1 cellular context compared by ENCODE assay signal in the genomic region with DNA sequence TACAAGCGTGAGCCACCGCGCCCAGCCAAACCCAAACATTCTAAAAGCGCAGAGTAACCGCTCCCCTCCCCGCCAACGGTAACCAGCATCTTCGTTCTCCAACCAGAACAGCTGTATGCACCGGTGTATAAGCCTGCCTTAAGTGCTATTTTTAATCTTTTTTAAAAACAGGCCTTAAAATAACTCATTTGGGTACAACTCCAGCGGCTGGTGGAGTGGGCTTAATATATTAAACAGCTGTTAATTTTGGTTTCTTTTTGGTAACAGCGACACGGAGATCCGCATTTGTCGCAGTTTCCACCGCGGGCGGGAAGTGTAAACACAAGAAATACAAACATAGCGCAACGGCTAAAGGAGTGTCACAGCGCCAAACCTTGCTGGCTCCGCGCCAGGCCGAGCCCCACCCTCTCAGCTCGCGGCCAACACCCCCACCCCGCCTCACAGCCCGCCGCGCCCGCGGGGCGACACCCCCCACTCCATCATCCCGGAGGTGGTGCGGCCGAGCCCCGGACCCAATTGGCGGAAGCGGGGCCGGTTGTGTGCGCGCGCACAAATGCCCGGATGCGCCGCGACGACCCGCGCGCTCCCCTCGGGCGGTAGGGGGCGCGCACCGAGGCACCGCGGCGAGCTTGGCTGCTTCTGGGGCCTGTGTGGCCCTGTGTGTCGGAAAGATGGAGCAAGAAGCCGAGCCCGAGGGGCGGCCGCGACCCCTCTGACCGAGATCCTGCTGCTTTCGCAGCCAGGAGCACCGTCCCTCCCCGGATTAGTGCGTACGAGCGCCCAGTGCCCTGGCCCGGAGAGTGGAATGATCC.
A peak's percentile ranks its signal among the peaks of the same experiment; 100 is the strongest.
TF ChIP-seq lines count a peak whose summit lies in the region.

A gene (plus strand): TSS at position 602 of the 812 bp plus-strand sequence. CDS start 301 bp downstream, outside the sequence.

TF ChIP-seq in HepG2, 621 proteins besides CTCF, POLR2A, EP300 and RAD21 (continued from another document and continues in another):
- TF ChIP-seq NBN (conservative IDR thresholded peaks at IDR 0.05) (no peak), ZSCAN31 (CRISPR knock-in tag; IDR thresholded peaks at IDR 0.05; ENCODE audit: low read depth) (peak; percentile 72; the same call in 1 of the 2 replicates), ZFP36L2 (CRISPR knock-in tag; IDR thresholded peaks at IDR 0.05) (no peak), ZNF451 (CRISPR knock-in tag; IDR thresholded peaks at IDR 0.05) (peak; percentile 75), ZNF713 (CRISPR knock-in tag; IDR thresholded peaks at IDR 0.05) (no peak), ZNF326 (CRISPR knock-in tag; IDR thresholded peaks at IDR 0.05; ENCODE audit: borderline replicate concordance) (no peak), NFE2 (CRISPR knock-in tag; IDR thresholded peaks at IDR 0.05) (no peak), ZNF136 (CRISPR knock-in tag; IDR thresholded peaks at IDR 0.05; ENCODE audit: low read depth) (no peak), ZNF746 (CRISPR knock-in tag; IDR thresholded peaks at IDR 0.05) (peak; percentile 89), PAX8 (CRISPR knock-in tag; IDR thresholded peaks at IDR 0.05; ENCODE audit: borderline replicate concordance) (peak; percentile 61; the same call in 1 of the 2 replicates), PHF21A (CRISPR knock-in tag; IDR thresholded peaks at IDR 0.05) (peak; percentile 80), IKZF1 (IDR thresholded peaks at IDR 0.05) (no peak), ZBTB8A (CRISPR knock-in tag; IDR thresholded peaks at IDR 0.05; ENCODE audit: borderline replicate concordance, low read depth) (no peak), RFX3 (CRISPR knock-in tag; IDR thresholded peaks at IDR 0.05) (no peak), GZF1 (CRISPR knock-in tag; IDR thresholded peaks at IDR 0.05) (0 out of 2 replicates have a peak, but pooled peaks have one; percentile 9), TGIF2 (CRISPR knock-in tag; IDR thresholded peaks at IDR 0.05) (peak; percentile 44; the same call in 1 of the 2 replicates), THAP11 (CRISPR knock-in tag; IDR thresholded peaks at IDR 0.05) (peak; percentile 84), ZNF768 (CRISPR knock-in tag; IDR thresholded peaks at IDR 0.05) (peak; percentile 41), TBX2 (CRISPR knock-in tag; IDR thresholded peaks at IDR 0.05; ENCODE audit: borderline replicate concordance) (peak; percentile 87), ZSCAN9 (CRISPR knock-in tag; IDR thresholded peaks at IDR 0.05; ENCODE audit: borderline replicate concordance) (no peak), MZF1 (CRISPR knock-in tag; IDR thresholded peaks at IDR 0.05; ENCODE audit: borderline replicate concordance) (no peak), MTA1 (CRISPR knock-in tag; IDR thresholded peaks at IDR 0.05; ENCODE audit: borderline replicate concordance) (peak; percentile 68; the same call in 1 of the 2 replicates), NFATC3 (CRISPR knock-in tag; IDR thresholded peaks at IDR 0.05) (no peak), AKAP8 (CRISPR knock-in tag; IDR thresholded peaks at IDR 0.05) (no peak; the same call in 1 of the 2 replicates)
- TF ChIP-seq, protein P1, sequence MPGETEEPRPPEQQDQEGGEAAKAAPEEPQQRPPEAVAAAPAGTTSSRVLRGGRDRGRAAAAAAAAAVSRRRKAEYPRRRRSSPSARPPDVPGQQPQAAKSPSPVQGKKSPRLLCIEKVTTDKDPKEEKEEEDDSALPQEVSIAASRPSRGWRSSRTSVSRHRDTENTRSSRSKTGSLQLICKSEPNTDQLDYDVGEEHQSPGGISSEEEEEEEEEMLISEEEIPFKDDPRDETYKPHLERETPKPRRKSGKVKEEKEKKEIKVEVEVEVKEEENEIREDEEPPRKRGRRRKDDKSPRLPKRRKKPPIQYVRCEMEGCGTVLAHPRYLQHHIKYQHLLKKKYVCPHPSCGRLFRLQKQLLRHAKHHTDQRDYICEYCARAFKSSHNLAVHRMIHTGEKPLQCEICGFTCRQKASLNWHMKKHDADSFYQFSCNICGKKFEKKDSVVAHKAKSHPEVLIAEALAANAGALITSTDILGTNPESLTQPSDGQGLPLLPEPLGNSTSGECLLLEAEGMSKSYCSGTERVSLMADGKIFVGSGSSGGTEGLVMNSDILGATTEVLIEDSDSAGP (CRISPR knock-in tag; IDR thresholded peaks at IDR 0.05; ENCODE audit: borderline replicate concordance), result peak; percentile 89
- TF ChIP-seq, protein P2, sequence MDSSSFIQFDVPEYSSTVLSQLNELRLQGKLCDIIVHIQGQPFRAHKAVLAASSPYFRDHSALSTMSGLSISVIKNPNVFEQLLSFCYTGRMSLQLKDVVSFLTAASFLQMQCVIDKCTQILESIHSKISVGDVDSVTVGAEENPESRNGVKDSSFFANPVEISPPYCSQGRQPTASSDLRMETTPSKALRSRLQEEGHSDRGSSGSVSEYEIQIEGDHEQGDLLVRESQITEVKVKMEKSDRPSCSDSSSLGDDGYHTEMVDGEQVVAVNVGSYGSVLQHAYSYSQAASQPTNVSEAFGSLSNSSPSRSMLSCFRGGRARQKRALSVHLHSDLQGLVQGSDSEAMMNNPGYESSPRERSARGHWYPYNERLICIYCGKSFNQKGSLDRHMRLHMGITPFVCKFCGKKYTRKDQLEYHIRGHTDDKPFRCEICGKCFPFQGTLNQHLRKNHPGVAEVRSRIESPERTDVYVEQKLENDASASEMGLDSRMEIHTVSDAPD (CRISPR knock-in tag; IDR thresholded peaks at IDR 0.05), result no peak
- TF ChIP-seq, protein P3, sequence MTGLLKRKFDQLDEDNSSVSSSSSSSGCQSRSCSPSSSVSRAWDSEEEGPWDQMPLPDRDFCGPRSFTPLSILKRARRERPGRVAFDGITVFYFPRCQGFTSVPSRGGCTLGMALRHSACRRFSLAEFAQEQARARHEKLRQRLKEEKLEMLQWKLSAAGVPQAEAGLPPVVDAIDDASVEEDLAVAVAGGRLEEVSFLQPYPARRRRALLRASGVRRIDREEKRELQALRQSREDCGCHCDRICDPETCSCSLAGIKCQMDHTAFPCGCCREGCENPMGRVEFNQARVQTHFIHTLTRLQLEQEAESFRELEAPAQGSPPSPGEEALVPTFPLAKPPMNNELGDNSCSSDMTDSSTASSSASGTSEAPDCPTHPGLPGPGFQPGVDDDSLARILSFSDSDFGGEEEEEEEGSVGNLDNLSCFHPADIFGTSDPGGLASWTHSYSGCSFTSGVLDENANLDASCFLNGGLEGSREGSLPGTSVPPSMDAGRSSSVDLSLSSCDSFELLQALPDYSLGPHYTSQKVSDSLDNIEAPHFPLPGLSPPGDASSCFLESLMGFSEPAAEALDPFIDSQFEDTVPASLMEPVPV (CRISPR knock-in tag; IDR thresholded peaks at IDR 0.05), result no peak
- TF ChIP-seq, protein P4, sequence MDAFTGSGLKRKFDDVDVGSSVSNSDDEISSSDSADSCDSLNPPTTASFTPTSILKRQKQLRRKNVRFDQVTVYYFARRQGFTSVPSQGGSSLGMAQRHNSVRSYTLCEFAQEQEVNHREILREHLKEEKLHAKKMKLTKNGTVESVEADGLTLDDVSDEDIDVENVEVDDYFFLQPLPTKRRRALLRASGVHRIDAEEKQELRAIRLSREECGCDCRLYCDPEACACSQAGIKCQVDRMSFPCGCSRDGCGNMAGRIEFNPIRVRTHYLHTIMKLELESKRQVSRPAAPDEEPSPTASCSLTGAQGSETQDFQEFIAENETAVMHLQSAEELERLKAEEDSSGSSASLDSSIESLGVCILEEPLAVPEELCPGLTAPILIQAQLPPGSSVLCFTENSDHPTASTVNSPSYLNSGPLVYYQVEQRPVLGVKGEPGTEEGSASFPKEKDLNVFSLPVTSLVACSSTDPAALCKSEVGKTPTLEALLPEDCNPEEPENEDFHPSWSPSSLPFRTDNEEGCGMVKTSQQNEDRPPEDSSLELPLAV (CRISPR knock-in tag; conservative IDR thresholded peaks at IDR 0.05; ENCODE audit: low read depth), result no peak
- TF ChIP-seq, protein P5, sequence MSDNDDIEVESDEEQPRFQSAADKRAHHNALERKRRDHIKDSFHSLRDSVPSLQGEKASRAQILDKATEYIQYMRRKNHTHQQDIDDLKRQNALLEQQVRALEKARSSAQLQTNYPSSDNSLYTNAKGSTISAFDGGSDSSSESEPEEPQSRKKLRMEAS (IDR thresholded peaks at IDR 0.05), result peak; percentile 43
- TF ChIP-seq, protein P6, sequence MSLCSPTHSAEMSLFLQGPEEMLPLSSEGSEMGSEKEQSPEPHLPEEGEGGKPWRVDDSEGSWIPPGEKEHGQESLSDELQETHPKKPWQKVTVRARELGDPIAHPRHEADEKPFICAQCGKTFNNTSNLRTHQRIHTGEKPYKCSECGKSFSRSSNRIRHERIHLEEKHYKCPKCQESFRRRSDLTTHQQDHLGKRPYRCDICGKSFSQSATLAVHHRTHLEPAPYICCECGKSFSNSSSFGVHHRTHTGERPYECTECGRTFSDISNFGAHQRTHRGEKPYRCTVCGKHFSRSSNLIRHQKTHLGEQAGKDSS (CRISPR knock-in tag; IDR thresholded peaks at IDR 0.05; ENCODE audit: borderline replicate concordance, low read depth), result peak; percentile 91; the same call in 1 of the 2 replicates
- TF ChIP-seq, protein P7, sequence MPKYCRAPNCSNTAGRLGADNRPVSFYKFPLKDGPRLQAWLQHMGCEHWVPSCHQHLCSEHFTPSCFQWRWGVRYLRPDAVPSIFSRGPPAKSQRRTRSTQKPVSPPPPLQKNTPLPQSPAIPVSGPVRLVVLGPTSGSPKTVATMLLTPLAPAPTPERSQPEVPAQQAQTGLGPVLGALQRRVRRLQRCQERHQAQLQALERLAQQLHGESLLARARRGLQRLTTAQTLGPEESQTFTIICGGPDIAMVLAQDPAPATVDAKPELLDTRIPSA (CRISPR knock-in tag; IDR thresholded peaks at IDR 0.05; ENCODE audit: borderline replicate concordance), result peak; percentile 33; the same call in 1 of the 2 replicates
- TF ChIP-seq, protein P8, sequence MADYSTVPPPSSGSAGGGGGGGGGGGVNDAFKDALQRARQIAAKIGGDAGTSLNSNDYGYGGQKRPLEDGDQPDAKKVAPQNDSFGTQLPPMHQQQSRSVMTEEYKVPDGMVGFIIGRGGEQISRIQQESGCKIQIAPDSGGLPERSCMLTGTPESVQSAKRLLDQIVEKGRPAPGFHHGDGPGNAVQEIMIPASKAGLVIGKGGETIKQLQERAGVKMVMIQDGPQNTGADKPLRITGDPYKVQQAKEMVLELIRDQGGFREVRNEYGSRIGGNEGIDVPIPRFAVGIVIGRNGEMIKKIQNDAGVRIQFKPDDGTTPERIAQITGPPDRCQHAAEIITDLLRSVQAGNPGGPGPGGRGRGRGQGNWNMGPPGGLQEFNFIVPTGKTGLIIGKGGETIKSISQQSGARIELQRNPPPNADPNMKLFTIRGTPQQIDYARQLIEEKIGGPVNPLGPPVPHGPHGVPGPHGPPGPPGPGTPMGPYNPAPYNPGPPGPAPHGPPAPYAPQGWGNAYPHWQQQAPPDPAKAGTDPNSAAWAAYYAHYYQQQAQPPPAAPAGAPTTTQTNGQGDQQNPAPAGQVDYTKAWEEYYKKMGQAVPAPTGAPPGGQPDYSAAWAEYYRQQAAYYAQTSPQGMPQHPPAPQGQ (CRISPR knock-in tag; IDR thresholded peaks at IDR 0.05; ENCODE audit: borderline replicate concordance), result no peak
- TF ChIP-seq, protein P9, sequence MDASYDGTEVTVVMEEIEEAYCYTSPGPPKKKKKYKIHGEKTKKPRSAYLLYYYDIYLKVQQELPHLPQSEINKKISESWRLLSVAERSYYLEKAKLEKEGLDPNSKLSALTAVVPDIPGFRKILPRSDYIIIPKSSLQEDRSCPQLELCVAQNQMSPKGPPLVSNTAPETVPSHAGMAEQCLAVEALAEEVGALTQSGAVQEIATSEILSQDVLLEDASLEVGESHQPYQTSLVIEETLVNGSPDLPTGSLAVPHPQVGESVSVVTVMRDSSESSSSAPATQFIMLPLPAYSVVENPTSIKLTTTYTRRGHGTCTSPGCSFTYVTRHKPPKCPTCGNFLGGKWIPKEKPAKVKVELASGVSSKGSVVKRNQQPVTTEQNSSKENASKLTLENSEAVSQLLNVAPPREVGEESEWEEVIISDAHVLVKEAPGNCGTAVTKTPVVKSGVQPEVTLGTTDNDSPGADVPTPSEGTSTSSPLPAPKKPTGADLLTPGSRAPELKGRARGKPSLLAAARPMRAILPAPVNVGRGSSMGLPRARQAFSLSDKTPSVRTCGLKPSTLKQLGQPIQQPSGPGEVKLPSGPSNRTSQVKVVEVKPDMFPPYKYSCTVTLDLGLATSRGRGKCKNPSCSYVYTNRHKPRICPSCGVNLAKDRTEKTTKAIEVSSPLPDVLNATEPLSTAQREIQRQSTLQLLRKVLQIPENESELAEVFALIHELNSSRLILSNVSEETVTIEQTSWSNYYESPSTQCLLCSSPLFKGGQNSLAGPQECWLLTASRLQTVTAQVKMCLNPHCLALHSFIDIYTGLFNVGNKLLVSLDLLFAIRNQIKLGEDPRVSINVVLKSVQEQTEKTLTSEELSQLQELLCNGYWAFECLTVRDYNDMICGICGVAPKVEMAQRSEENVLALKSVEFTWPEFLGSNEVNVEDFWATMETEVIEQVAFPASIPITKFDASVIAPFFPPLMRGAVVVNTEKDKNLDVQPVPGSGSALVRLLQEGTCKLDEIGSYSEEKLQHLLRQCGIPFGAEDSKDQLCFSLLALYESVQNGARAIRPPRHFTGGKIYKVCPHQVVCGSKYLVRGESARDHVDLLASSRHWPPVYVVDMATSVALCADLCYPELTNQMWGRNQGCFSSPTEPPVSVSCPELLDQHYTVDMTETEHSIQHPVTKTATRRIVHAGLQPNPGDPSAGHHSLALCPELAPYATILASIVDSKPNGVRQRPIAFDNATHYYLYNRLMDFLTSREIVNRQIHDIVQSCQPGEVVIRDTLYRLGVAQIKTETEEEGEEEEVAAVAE (CRISPR knock-in tag; IDR thresholded peaks at IDR 0.05; ENCODE audit: borderline replicate concordance), result peak; percentile 49; the same call in 1 of the 2 replicates
- TF ChIP-seq, protein P10, sequence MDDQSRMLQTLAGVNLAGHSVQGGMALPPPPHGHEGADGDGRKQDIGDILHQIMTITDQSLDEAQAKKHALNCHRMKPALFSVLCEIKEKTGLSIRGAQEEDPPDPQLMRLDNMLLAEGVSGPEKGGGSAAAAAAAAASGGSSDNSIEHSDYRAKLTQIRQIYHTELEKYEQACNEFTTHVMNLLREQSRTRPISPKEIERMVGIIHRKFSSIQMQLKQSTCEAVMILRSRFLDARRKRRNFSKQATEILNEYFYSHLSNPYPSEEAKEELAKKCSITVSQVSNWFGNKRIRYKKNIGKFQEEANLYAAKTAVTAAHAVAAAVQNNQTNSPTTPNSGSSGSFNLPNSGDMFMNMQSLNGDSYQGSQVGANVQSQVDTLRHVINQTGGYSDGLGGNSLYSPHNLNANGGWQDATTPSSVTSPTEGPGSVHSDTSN (CRISPR knock-in tag; IDR thresholded peaks at IDR 0.05; ENCODE audit: borderline replicate concordance), result peak; percentile 21
- TF ChIP-seq, protein P11, sequence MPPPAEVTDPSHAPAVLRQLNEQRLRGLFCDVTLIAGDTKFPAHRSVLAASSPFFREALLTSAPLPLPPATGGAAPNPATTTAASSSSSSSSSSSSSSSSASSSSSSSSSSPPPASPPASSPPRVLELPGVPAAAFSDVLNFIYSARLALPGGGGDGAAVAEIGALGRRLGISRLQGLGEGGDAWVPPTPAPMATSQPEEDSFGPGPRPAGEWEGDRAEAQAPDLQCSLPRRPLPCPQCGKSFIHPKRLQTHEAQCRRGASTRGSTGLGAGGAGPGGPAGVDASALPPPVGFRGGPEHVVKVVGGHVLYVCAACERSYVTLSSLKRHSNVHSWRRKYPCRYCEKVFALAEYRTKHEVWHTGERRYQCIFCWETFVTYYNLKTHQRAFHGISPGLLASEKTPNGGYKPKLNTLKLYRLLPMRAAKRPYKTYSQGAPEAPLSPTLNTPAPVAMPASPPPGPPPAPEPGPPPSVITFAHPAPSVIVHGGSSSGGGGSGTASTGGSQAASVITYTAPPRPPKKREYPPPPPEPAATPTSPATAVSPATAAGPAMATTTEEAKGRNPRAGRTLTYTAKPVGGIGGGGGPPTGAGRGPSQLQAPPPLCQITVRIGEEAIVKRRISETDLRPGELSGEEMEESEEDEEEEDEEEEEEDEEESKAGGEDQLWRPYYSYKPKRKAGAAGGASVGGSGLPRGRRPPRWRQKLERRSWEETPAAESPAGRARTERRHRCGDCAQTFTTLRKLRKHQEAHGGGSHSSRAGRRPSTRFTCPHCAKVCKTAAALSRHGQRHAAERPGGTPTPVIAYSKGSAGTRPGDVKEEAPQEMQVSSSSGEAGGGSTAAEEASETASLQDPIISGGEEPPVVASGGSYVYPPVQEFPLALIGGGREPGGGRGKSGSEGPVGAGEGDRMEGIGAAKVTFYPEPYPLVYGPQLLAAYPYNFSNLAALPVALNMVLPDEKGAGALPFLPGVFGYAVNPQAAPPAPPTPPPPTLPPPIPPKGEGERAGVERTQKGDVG (CRISPR knock-in tag; IDR thresholded peaks at IDR 0.05; ENCODE audit: borderline replicate concordance), result no peak
